In the genomic region with DNA sequence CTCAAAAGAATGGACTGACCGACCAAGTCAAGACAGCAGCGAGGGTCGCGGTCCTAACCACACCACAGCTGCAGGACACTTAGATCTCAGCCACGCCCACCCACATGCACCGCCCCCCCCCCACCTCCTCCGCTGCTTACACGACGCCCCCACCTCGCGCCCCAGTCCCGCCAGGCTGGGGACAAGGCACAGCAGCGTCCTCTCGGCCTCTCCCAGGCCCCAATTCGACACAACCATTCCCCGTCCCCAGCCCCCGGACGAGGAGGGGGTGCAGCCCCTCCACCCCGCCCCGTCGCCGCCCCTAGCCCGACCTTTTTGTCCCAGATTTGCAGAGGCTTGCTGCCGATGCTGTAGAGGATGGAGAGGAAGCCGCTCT, we compare ENCODE assay signal across 7 cellular contexts. TPM values are rescaled to one million over a fixed set of nuclear protein-coding genes. Genes with fewer than 3 reads are reported as not detected.
DNase-seq lines count a peak whose midpoint lies in the region; ATAC-seq, FAIRE-seq and TF ChIP-seq lines count a peak whose summit lies in the region.

No MANE protein-coding gene starts in this region.

- H3K9ac ChIP-seq in SU-DHL-6 (ENCODE audit: low read length) = peak overlapping the region; percentile 94
- H3K9ac ChIP-seq in endothelial cell of umbilical vein (replicated peaks; ENCODE audit: extremely low read depth, insufficient read depth, low read length) = peak overlapping the region; percentile 82

- H3K36me3 ChIP-seq in SU-DHL-6 (ENCODE audit: low read length) (no peaks in the 10 kb centered on the region), endothelial cell of umbilical vein (ENCODE audit: control insufficient read depth in 2 of 2, extremely low read depth in 1 of 2, insufficient read depth in 2 of 2, low read length in 2 of 2) (no peaks in the 10 kb centered on the region)

- no peaks in the 10 kb centered on the region for H3K27me3 Mint-ChIP-seq in natural killer cell treated with Interleukin-12 subunit alpha and Interleukin-12 subunit beta and Interleukin-15 and Interleukin-18, amount 100 ng/mL, for 72 hours

- peak; percentile 9 for ATAC-seq in GM18505 (IDR thresholded peaks at IDR 0.05; ENCODE audit: unreplicated experiment)
- peak; percentile 2 for ATAC-seq in HG02763 (IDR thresholded peaks at IDR 0.05; ENCODE audit: unreplicated experiment)
- peak; percentile 0 to 2 for ATAC-seq in natural killer cell treated with Interleukin-12 subunit alpha and Interleukin-12 subunit beta and Interleukin-15 and Interleukin-18, amount 100 ng/mL, for 72 hours

- no peak for TF ChIP-seq POLR2A in GM18505 (IDR thresholded peaks at IDR 0.05; ENCODE audit: borderline replicate concordance, extremely low read depth, insufficient read depth, insufficient read length)
- TF ChIP-seq POLR2A in endothelial cell of umbilical vein (IDR thresholded peaks at IDR 0.05; ENCODE audit: low read depth, low read length) = no peak

- CTCF ChIA-PET in endothelial cell of umbilical vein (lab: Charles Lee) = interaction anchor here (0.8 to 4.3 kb wide), 14 partner anchors 13 to 128 kb away, joined by 3 to 48 read pairs (median 4); partner anchors contain the start of genes MMP15, USB1 and ZNF319

- no TSS peak for BruUV-seq in endothelial cell of umbilical vein (replicated peaks; lab: Mats Ljungman, UMichigan)

- H3K4me2 ChIP-seq in SU-DHL-6 (ENCODE audit: low read depth, low read length, poor library complexity, severe bottlenecking) (peak overlapping the region; percentile 89), endothelial cell of umbilical vein (ENCODE audit: insufficient read depth, low read length) (peak overlapping the region; percentile 84)

- H4K20me1 ChIP-seq in SU-DHL-6 (ENCODE audit: low read depth, low read length) (peaks cover 18% of the 10 kb centered on the region; the same call in 1 of the 2 replicates), endothelial cell of umbilical vein (replicated peaks; ENCODE audit: control insufficient read depth, extremely low read depth, insufficient read depth, low read length) (peaks cover 3% of the 10 kb centered on the region)

- no peaks in the 10 kb centered on the region for H3K27me3 ChIP-seq in SU-DHL-6 (ENCODE audit: low read length)
- no peaks in the 10 kb centered on the region for H3K27me3 ChIP-seq in endothelial cell of umbilical vein (ENCODE audit: control insufficient read depth in 2 of 2, insufficient read depth in 2 of 2, low read length in 2 of 2)

- peak overlapping the region; percentile 72 to 89 for H3K27ac Mint-ChIP-seq in natural killer cell treated with Interleukin-12 subunit alpha and Interleukin-12 subunit beta and Interleukin-15 and Interleukin-18, amount 100 ng/mL, for 72 hours

- intact Hi-C loops in endothelial cell of umbilical vein (cut with micrococcal nuclease) = loop anchor here (2.0 to 10.0 kb wide), 4 partner anchors 32 to 394 kb away; partner anchors contain the start of gene KATNB1

- dilution Hi-C loops in endothelial cell of umbilical vein (cut with MboI; ENCODE audit: extremely low pct_ligation_motif_present, low sequenced_read_pairs) = no loop called here

- H2AFZ ChIP-seq in SU-DHL-6 (ENCODE audit: low read depth, low read length, severe bottlenecking) (peak overlapping the region; percentile 44), endothelial cell of umbilical vein (ENCODE audit: low read depth, low read length) (peak overlapping the region; percentile 86)

- POLR2A ChIA-PET in endothelial cell of umbilical vein (lab: Charles Lee) = interaction anchor here (0.8 to 1.4 kb wide), 5 partner anchors 10 to 364 kb away, joined by 3 to 8 read pairs (median 3); partner anchors contain the start of gene MMP15

- H3K9me3 Mint-ChIP-seq in natural killer cell treated with Interleukin-12 subunit alpha and Interleukin-12 subunit beta and Interleukin-15 and Interleukin-18, amount 100 ng/mL, for 72 hours = no peaks in the 10 kb centered on the region

- no peaks in the 10 kb centered on the region for H3K9me1 ChIP-seq in endothelial cell of umbilical vein (replicated peaks; ENCODE audit: control insufficient read depth, extremely low read depth, insufficient read depth, low read length)

- H3K27ac ChIP-seq in SU-DHL-6 (ENCODE audit: low read depth, low read length) = peak overlapping the region; percentile 80
- H3K27ac ChIP-seq in endothelial cell of umbilical vein (ENCODE audit: insufficient read depth, low read depth, low read length) = peak overlapping the region; percentile 67

- H3K4me3 ChIP-seq in SU-DHL-6 (ENCODE audit: insufficient read depth, low read length, poor library complexity, severe bottlenecking) (peak overlapping the region; percentile 87), endothelial cell of umbilical vein (replicated peaks in 1 of 3; ENCODE audit: insufficient read depth in 1 of 3, low read depth in 1 of 3, low read length in 3 of 3) (peak overlapping the region; percentile 64 to 72 (median 72))

- H3K4me1 Mint-ChIP-seq in natural killer cell treated with Interleukin-12 subunit alpha and Interleukin-12 subunit beta and Interleukin-15 and Interleukin-18, amount 100 ng/mL, for 72 hours (ENCODE audit: low read depth in 2 of 2) = peaks cover 35 to 40% of the 10 kb centered on the region in 2 donors

- peaks cover 18% of the 10 kb centered on the region for H3F3A ChIP-seq in SU-DHL-6 (ENCODE audit: insufficient read depth)

- TF ChIP-seq CTCF in SU-DHL-6 (IDR thresholded peaks at IDR 0.05; ENCODE audit: insufficient read depth, low read length, poor library complexity, severe bottlenecking) (no peak), endothelial cell of umbilical vein (IDR thresholded peaks at IDR 0.05; ENCODE audit: extremely low read depth in 1 of 2, insufficient read depth in 1 of 2, low read depth in 1 of 2, low read length in 2 of 2) (no peak)

- no peaks in the 10 kb centered on the region for H3K9me2 ChIP-seq in SU-DHL-6 (replicated peaks; ENCODE audit: insufficient read depth, low read length)

- no peak for FAIRE-seq in endothelial cell of umbilical vein (lab: Jason Lieb, UNC)

- H3K4me1 ChIP-seq in endothelial cell of umbilical vein (ENCODE audit: control insufficient read depth, extremely low read depth, insufficient read depth, low read length) = peaks cover 28% of the 10 kb centered on the region

- H3K79me2 ChIP-seq in SU-DHL-6 (ENCODE audit: insufficient read depth, low read length) (peaks cover 51% of the 10 kb centered on the region), endothelial cell of umbilical vein (ENCODE audit: control insufficient read depth, insufficient read depth, low read length) (peaks cover 46% of the 10 kb centered on the region)

- H3K9me3 ChIP-seq in SU-DHL-6 (ENCODE audit: insufficient read depth, low read length) (no peaks in the 10 kb centered on the region), endothelial cell of umbilical vein (replicated peaks; ENCODE audit: control insufficient read depth, insufficient read depth, low read length) (no peaks in the 10 kb centered on the region)

- DNase-seq in endothelial cell of umbilical vein (ENCODE audit: low read depth, low spot score) (no peak), SHP77 treated with DMSO at 0.1 percent for 48 hours (lab: John Stamatoyannopoulos, UW) (no peak), NOMO-1 treated with DMSO at 0.1 percent for 48 hours (lab: John Stamatoyannopoulos, UW; ENCODE audit: unreplicated experiment) (no peak)
- DNase-seq in natural killer cell treated with Interleukin-12 subunit alpha and Interleukin-12 subunit beta and Interleukin-15 and Interleukin-18, amount 100 ng/mL, for 72 hours (ENCODE audit: low spot score) = no peak

- H3K4me3 Mint-ChIP-seq in natural killer cell treated with Interleukin-12 subunit alpha and Interleukin-12 subunit beta and Interleukin-15 and Interleukin-18, amount 100 ng/mL, for 72 hours = peak overlapping the region; percentile 88

- no peaks in the 10 kb centered on the region for H3K36me3 Mint-ChIP-seq in natural killer cell treated with Interleukin-12 subunit alpha and Interleukin-12 subunit beta and Interleukin-15 and Interleukin-18, amount 100 ng/mL, for 72 hours

TF ChIP-seq in endothelial cell of umbilical vein, 7 proteins besides CTCF, POLR2A, EP300 and RAD21:
- TF ChIP-seq POLR2AphosphoS5 (IDR thresholded peaks at IDR 0.05; ENCODE audit: insufficient read depth, low read depth, low read length) = no peak
- TF ChIP-seq FOS (IDR thresholded peaks at IDR 0.05; ENCODE audit: borderline replicate concordance, insufficient read depth, low read length) = no peak
- TF ChIP-seq MAX (IDR thresholded peaks at IDR 0.05; ENCODE audit: insufficient read depth, insufficient read length) = no peak
- TF ChIP-seq GATA2 (IDR thresholded peaks at IDR 0.05; ENCODE audit: insufficient read depth, insufficient read length, low read depth, low read length) = no peak
- no peak for TF ChIP-seq EZH2 (IDR thresholded peaks at IDR 0.05; ENCODE audit: borderline replicate concordance, low read depth, low read length, severe bottlenecking)

RNA-seq across cellular contexts. Expression of gene CFAP20, which starts 0.5 kb away (rescaled TPM):
- 44.7 and 46.8 TPM in 2 replicates for total RNA-seq in endothelial cell of umbilical vein
- 65.5 and 70.9 TPM in 2 replicates for polyA plus RNA-seq in endothelial cell of umbilical vein
- 68.3 and 74.2 TPM in 2 replicates for polyA plus RNA-seq in endothelial cell of umbilical vein (2011; cell fraction: cytosol; rRNA removed)
- polyA plus RNA-seq in endothelial cell of umbilical vein (2011; cell fraction: nucleus; rRNA removed) = 59.4 and 64.4 TPM in 2 replicates
- polyA plus RNA-seq in endothelial cell of umbilical vein (2012) = 50.3 and 52.0 TPM in 2 replicates
- polyA minus RNA-seq in endothelial cell of umbilical vein = 36.9 and 48.1 TPM in 2 replicates
- 40.9 TPM for polyA minus RNA-seq in endothelial cell of umbilical vein (2011; cell fraction: cytosol; rRNA and poly(A)+ RNA removed)
- polyA minus RNA-seq in endothelial cell of umbilical vein (2011; cell fraction: nucleus; rRNA and poly(A)+ RNA removed) = 25.1 and 28.5 TPM in 2 replicates
- total RNA-seq in natural killer cell treated with Interleukin-12 subunit alpha and Interleukin-12 subunit beta and Interleukin-15 and Interleukin-18, amount 100 ng/mL, for 72 hours = 10 to 100 TPM; 39.2 TPM
